In genomic region chr10:64959116-64959515, GRCh38 we compare ENCODE assay signal across 33 cellular contexts.
"Had no signal": no experiment of that assay in that cellular context is flagged by ENCODE, and none has a peak within 500 bp of the region (broad histone marks: within the 10 kb centered on the region; RNA-seq: fewer than 3 reads in every experiment).

No MANE protein-coding gene starts in this region.

- DNase-seq: Karpas-422, Kasumi-1, KG1, MG63, MM.1S, MV-4-11, NCI-H1048, NCI-H1092, NCI-H1092 treated with DMSO at 0.1 percent for 48 hours, NCI-H1105, NCI-H1105 treated with DMSO at 0.1 percent for 48 hours, NCI-H1417, NCI-H1417 treated with DMSO at 0.1 percent for 48 hours, NCI-H1436, NCI-H1436 treated with DMSO at 0.1 percent for 48 hours, NCI-H146, NCI-H1694, NCI-H1694 treated with DMSO at 0.1 percent for 48 hours, NCI-H187, NCI-H187 treated with DMSO at 0.1 percent for 48 hours, NCI-H1930, NCI-H2029, NCI-H2029 treated with DMSO at 0.1 percent for 48 hours, NCI-H2081, NCI-H2081 treated with DMSO at 0.1 percent for 48 hours, NCI-H2107, NCI-H2171, NCI-H2171 treated with DMSO at 0.1 percent for 48 hours, NCI-H2227 treated with DMSO at 0.1 percent for 48 hours, NCI-H226, NCI-H345, NCI-H446, NCI-H446 treated with DMSO at 0.1 percent for 48 hours had no signal
